16 cellular contexts compared by ENCODE assay signal in genomic region chrX:13762015-13762414, GRCh38. TPM values are rescaled to one million over a fixed set of nuclear protein-coding genes. Genes with fewer than 3 reads are reported as not detected.
DNase-seq lines count a peak whose midpoint lies in the region; ATAC-seq, FAIRE-seq and TF ChIP-seq lines count a peak whose summit lies in the region.
"Had no signal": no experiment of that assay in that cellular context is flagged by ENCODE, and none has a peak within 500 bp of the region (broad histone marks: within the 10 kb centered on the region; RNA-seq: fewer than 3 reads in every experiment).

No MANE protein-coding gene starts in this region.

- H3K27me3 Mint-ChIP-seq in astrocyte (ENCODE audit: low read depth, unreplicated experiment), result no peaks in the 10 kb centered on the region
- H3K27me3 Mint-ChIP-seq in naive thymus-derived CD4-positive, alpha-beta T cell, result no peaks in the 10 kb centered on the region
- H3K27me3 Mint-ChIP-seq: IgD-negative memory B cell had no signal

- H4K20me1 ChIP-seq in astrocyte (ENCODE audit: insufficient read depth, low read length), result no peaks in the 10 kb centered on the region

- peaks cover 26% of the 10 kb centered on the region for H3K4me1 ChIP-seq in left ventricle myocardium inferior
- H3K4me1 ChIP-seq in heart left ventricle, result peaks cover 0 to 35% (median 8%) of the 10 kb centered on the region in 12 donors
- no peaks in the 10 kb centered on the region for H3K4me1 ChIP-seq in astrocyte (ENCODE audit: insufficient read depth, low read length)
- peaks cover 45% of the 10 kb centered on the region for H3K4me1 ChIP-seq in iPS-18a (ENCODE audit: control insufficient read depth, low read depth, low read length)
- no peaks in the 10 kb centered on the region for H3K4me1 ChIP-seq in naive thymus-derived CD4-positive, alpha-beta T cell (ENCODE audit: control insufficient read depth in 2 of 2, insufficient read depth in 2 of 2, low read length in 2 of 2)

- H3K27me3 ChIP-seq in left ventricle myocardium inferior (ENCODE audit: low read depth) (no peaks in the 10 kb centered on the region), heart left ventricle (peaks cover 0 to 6% (median 0%) of the 10 kb centered on the region in 9 donors), astrocyte (ENCODE audit: insufficient read depth, low read length) (no peaks in the 10 kb centered on the region), iPS-18a (ENCODE audit: control insufficient read depth, insufficient read depth, low read length) (no peaks in the 10 kb centered on the region)
- H3K27me3 ChIP-seq in naive thymus-derived CD4-positive, alpha-beta T cell (ENCODE audit: control insufficient read depth in 2 of 2, insufficient read depth in 2 of 2, low read length in 2 of 2), result no peaks in the 10 kb centered on the region

- H3K79me2 ChIP-seq in astrocyte (ENCODE audit: insufficient read depth, low read length), result no peaks in the 10 kb centered on the region

- peaks cover 47% of the 10 kb centered on the region for H3K36me3 ChIP-seq in left ventricle myocardium inferior
- H3K36me3 ChIP-seq in heart left ventricle, result peaks cover 0 to 65% (median 31%) of the 10 kb centered on the region in 9 donors
- peaks cover 16% of the 10 kb centered on the region for H3K36me3 ChIP-seq in astrocyte (ENCODE audit: insufficient read depth, low read length)
- H3K36me3 ChIP-seq in iPS-18a (ENCODE audit: control insufficient read depth, low read depth, low read length), result peaks cover 65% of the 10 kb centered on the region
- peaks cover 9 to 78% (median 20%) of the 10 kb centered on the region in 3 experiments for H3K36me3 ChIP-seq in naive thymus-derived CD4-positive, alpha-beta T cell (ENCODE audit: control insufficient read depth in 2 of 3, insufficient read depth in 3 of 3, low read length in 3 of 3)

- no peaks in the 10 kb centered on the region for H3K9me3 Mint-ChIP-seq in astrocyte (ENCODE audit: unreplicated experiment)
- H3K9me3 Mint-ChIP-seq in naive thymus-derived CD4-positive, alpha-beta T cell, result peaks cover 0 to 1% (median 0%) of the 10 kb centered on the region in 11 donors
- H3K9me3 Mint-ChIP-seq: IgD-negative memory B cell had no signal

- H3K4me3 Mint-ChIP-seq in astrocyte (ENCODE audit: unreplicated experiment), result no peak overlapping the region
- H3K4me3 Mint-ChIP-seq in naive thymus-derived CD4-positive, alpha-beta T cell, result no peak overlapping the region
- H3K4me3 Mint-ChIP-seq: CD14-positive monocyte had no signal

- DNase-seq in left ventricle myocardium inferior (no peak), heart left ventricle (no peak), astrocyte (ENCODE audit: low read depth) (no peak)
- no peak for DNase-seq in naive thymus-derived CD4-positive, alpha-beta T cell
- DNase-seq in activated T-cell treated with anti-CD3 and anti-CD28 coated beads, Interleukin-2, amount 50 U/mL, for 1 hour, result no peak
- DNase-seq: COR-L47, NCI-H1417 treated with DMSO at 0.1 percent for 48 hours, NCI-H2029, NCI-H524 had no signal

- no peak for TF ChIP-seq CTCF in left ventricle myocardium inferior (IDR thresholded peaks at IDR 0.05; ENCODE audit: borderline replicate concordance)
- TF ChIP-seq CTCF in heart left ventricle (IDR thresholded peaks at IDR 0.05), result no peak
- no peak for TF ChIP-seq CTCF in astrocyte (IDR thresholded peaks at IDR 0.05; ENCODE audit: insufficient read depth, low read depth, low read length)

- FAIRE-seq in astrocyte (lab: Jason Lieb, UNC), result peak; percentile 73

- CTCF ChIA-PET in naive thymus-derived CD4-positive, alpha-beta T cell (lab: Charles Lee), result interaction anchor here (0.7 to 1.5 kb wide), 4 partner anchors 13 to 270 kb away, joined by 3 to 6 read pairs (median 3); no protein-coding TSS in a partner anchor

- H3K4me3 ChIP-seq in left ventricle myocardium inferior (no peak overlapping the region), heart left ventricle (no peak overlapping the region), astrocyte (ENCODE audit: insufficient read depth, low read depth, low read length) (no peak overlapping the region), iPS-18a (ENCODE audit: low read length) (peak overlapping the region; percentile 47)
- H3K4me3 ChIP-seq in naive thymus-derived CD4-positive, alpha-beta T cell (ENCODE audit: low read length), result no peak overlapping the region
- H3K4me3 ChIP-seq: HAP-1 had no signal

- no peak overlapping the region for H2AFZ ChIP-seq in astrocyte (ENCODE audit: low read depth, low read length)

- H3K36me3 Mint-ChIP-seq in astrocyte (ENCODE audit: low read depth, unreplicated experiment), result peaks cover 11% of the 10 kb centered on the region
- H3K36me3 Mint-ChIP-seq in naive thymus-derived CD4-positive, alpha-beta T cell, result peaks cover 4 to 39% (median 24%) of the 10 kb centered on the region in 5 donors

- ATAC-seq in heart left ventricle (no peak), GM18909 (IDR thresholded peaks at IDR 0.05; ENCODE audit: poor library complexity, unreplicated experiment) (no peak)
- no peak for ATAC-seq in naive thymus-derived CD4-positive, alpha-beta T cell

- WGBS in heart left ventricle, 4 donors, result 77 to 97% (median 85%) methylated on average over 2 of the region's 2 CpGs

- intact Hi-C loops in left ventricle myocardium inferior (cut with micrococcal nuclease), result no loop called here
- intact Hi-C loops in heart left ventricle (cut with DNase I), result loop anchor here in 1 of 10 donors (10.0 kb wide), 1 partner anchor 273 kb away; no protein-coding TSS in a partner anchor
- intact Hi-C loops in naive thymus-derived CD4-positive, alpha-beta T cell (cut with micrococcal nuclease), result no loop called here

- no peaks in the 10 kb centered on the region for H3K9me3 ChIP-seq in left ventricle myocardium inferior (replicated peaks)
- H3K9me3 ChIP-seq in heart left ventricle, result no peaks in the 10 kb centered on the region
- H3K9me3 ChIP-seq in astrocyte (ENCODE audit: insufficient read depth, low read depth, low read length), result no peaks in the 10 kb centered on the region
- no peaks in the 10 kb centered on the region for H3K9me3 ChIP-seq in iPS-18a (ENCODE audit: control insufficient read depth, low read depth, low read length)
- no peaks in the 10 kb centered on the region for H3K9me3 ChIP-seq in naive thymus-derived CD4-positive, alpha-beta T cell (ENCODE audit: control insufficient read depth in 2 of 3, low read length in 3 of 3)
- H3K9me3 ChIP-seq: HAP-1 had no signal

- no peak for TF ChIP-seq POLR2A in heart left ventricle (IDR thresholded peaks at IDR 0.05)

- no peak overlapping the region for H3K4me2 ChIP-seq in astrocyte (ENCODE audit: low read length)

- no peak overlapping the region for H3K27ac Mint-ChIP-seq in astrocyte (ENCODE audit: unreplicated experiment)
- no peak overlapping the region for H3K27ac Mint-ChIP-seq in naive thymus-derived CD4-positive, alpha-beta T cell
- H3K27ac Mint-ChIP-seq: IgD-negative memory B cell had no signal

- H3K27ac ChIP-seq in left ventricle myocardium inferior (replicated peaks) (peak overlapping the region; percentile 5), heart left ventricle (peak overlapping the region in 1 of 12 donors; percentile 33), astrocyte (ENCODE audit: low read depth, low read length) (no peak overlapping the region), iPS-18a (ENCODE audit: low read length) (peak overlapping the region; percentile 84), temporal lobe (ENCODE audit: low read depth, low read length) (peak overlapping the region; percentile 3)
- H3K27ac ChIP-seq in naive thymus-derived CD4-positive, alpha-beta T cell (ENCODE audit: low read depth, low read length), result no peak overlapping the region
- H3K27ac ChIP-seq: 22Rv1 had no signal

- no peaks in the 10 kb centered on the region for H3K4me1 Mint-ChIP-seq in astrocyte (ENCODE audit: low read depth, unreplicated experiment)
- peaks cover 0 to 19% (median 3%) of the 10 kb centered on the region in 7 donors for H3K4me1 Mint-ChIP-seq in naive thymus-derived CD4-positive, alpha-beta T cell

- POLR2A ChIA-PET in naive thymus-derived CD4-positive, alpha-beta T cell (lab: Charles Lee), result no interaction called here

- no peak overlapping the region for H3K9ac ChIP-seq in astrocyte (ENCODE audit: low read length)
- peak overlapping the region; percentile 38 for H3K9ac ChIP-seq in iPS-18a (ENCODE audit: low read length)

RNA-seq across cellular contexts. Expression of gene OFD1, which starts 27.5 kb away (rescaled TPM):
- 10.6 TPM for total RNA-seq in left ventricle myocardium inferior
- total RNA-seq in heart left ventricle, result 10 to 100 TPM in 4 of 9 donors, 1 to 10 TPM in 5; 5.6 to 12.9 (median 8.9) TPM
- polyA plus RNA-seq in heart left ventricle, result 10 to 100 TPM in 1 of 2 donors, 1 to 10 TPM in 1; 7.2 to 15.8 TPM
- 16.1 and 22.0 TPM in 2 replicates for total RNA-seq in astrocyte
- total RNA-seq in temporal lobe, result 18.2 TPM
- 100 to 1,000 TPM in 2 of 5 experiments, 10 to 100 TPM in 3; 30.4 to 142 (median 72.5) TPM for total RNA-seq in naive thymus-derived CD4-positive, alpha-beta T cell
- 10 to 100 TPM; 30.4 to 32.7 TPM for polyA plus RNA-seq in naive thymus-derived CD4-positive, alpha-beta T cell

RNA-seq across cellular contexts. Expression of gene TRAPPC2, which starts 27.6 kb away (rescaled TPM):
- total RNA-seq in left ventricle myocardium inferior (7.2 TPM), heart left ventricle (10 to 100 TPM in 1 of 9 donors, 1 to 10 TPM in 8; 4.4 to 11.1 (median 5.3) TPM), astrocyte (16.6 and 17.0 TPM in 2 replicates), temporal lobe (41.6 TPM)
- 1 to 10 TPM; 3.5 to 4.6 TPM for polyA plus RNA-seq in heart left ventricle
- 10 to 100 TPM; 20.7 to 31.1 (median 23.5) TPM for total RNA-seq in naive thymus-derived CD4-positive, alpha-beta T cell
- polyA plus RNA-seq in naive thymus-derived CD4-positive, alpha-beta T cell, result 10 to 100 TPM; 17.8 to 33.5 TPM

RNA-seq across cellular contexts. Expression of gene GPM6B, which starts 54.9 kb away (rescaled TPM):
- total RNA-seq in left ventricle myocardium inferior (4.5 TPM), heart left ventricle (10 to 100 TPM in 1 of 9 donors, 1 to 10 TPM in 8; 2.1 to 13.7 (median 3.8) TPM), astrocyte (21.5 and 22.4 TPM in 2 replicates), temporal lobe (323 TPM)
- 1 to 10 TPM; 2.0 to 4.8 TPM for polyA plus RNA-seq in heart left ventricle
- total RNA-seq in naive thymus-derived CD4-positive, alpha-beta T cell, result not detected
- polyA plus RNA-seq in naive thymus-derived CD4-positive, alpha-beta T cell, result under 1 TPM; 0.18 to 0.27 TPM
- polyA plus RNA-seq: CD14-positive monocyte had no signal

Comparison
In these comparisons a context has a peak if more than half of its experiments do, and no peak if none do; other contexts are left out.
1. H3K27ac ChIP-seq: peak in left ventricle myocardium inferior (single experiment), iPS-18a (single experiment) and temporal lobe (single experiment); none in astrocyte (single experiment) and naive thymus-derived CD4-positive, alpha-beta T cell (single experiment).
2. RNA of gene GPM6B, which starts 54.9 kb away (total RNA-seq): 323 TPM in temporal lobe (single experiment); 21.5 to 22.4 TPM in astrocyte, 4.5 TPM in left ventricle myocardium inferior (single experiment), 2.1 to 13.7 TPM in heart left ventricle and not detected in naive thymus-derived CD4-positive, alpha-beta T cell; every median in the first group is over 10 times any median in the second.